Comparison of ENCODE assay signal across 13 cellular contexts in genomic region chr7:90726120-90726519, GRCh38.
A peak's percentile ranks its signal among the peaks of the same experiment; 100 is the strongest.
DNase-seq lines count a peak whose midpoint lies in the region; ATAC-seq and TF ChIP-seq lines count a peak whose summit lies in the region.
"Had no signal": no experiment of that assay in that cellular context is flagged by ENCODE, and none has a peak within 500 bp of the region (broad histone marks: within the 10 kb centered on the region; RNA-seq: fewer than 3 reads in every experiment).

No MANE protein-coding gene starts in this region.

- H3K27me3 ChIP-seq in BLaER1, result no peaks in the 10 kb centered on the region
- H3K27me3 ChIP-seq in body of pancreas, result no peaks in the 10 kb centered on the region
- H3K27me3 ChIP-seq in adrenal gland, result no peaks in the 10 kb centered on the region

- intact Hi-C loops in body of pancreas (cut with DNase I), result no loop called here
- intact Hi-C loops in adrenal gland (cut with DNase I), result no loop called here

- ATAC-seq in HG02610 (IDR thresholded peaks at IDR 0.05; ENCODE audit: unreplicated experiment) (peak; percentile 47), body of pancreas (no peak)

- H3K36me3 ChIP-seq in BLaER1 (peaks cover 31% of the 10 kb centered on the region), body of pancreas (replicated peaks in 1 of 2; ENCODE audit: insufficient read depth in 1 of 2, low read depth in 2 of 2) (no peaks in the 10 kb centered on the region), adrenal gland (replicated peaks in 1 of 2) (no peaks in the 10 kb centered on the region)

- H3K9me3 ChIP-seq in BLaER1 (peaks cover 25% of the 10 kb centered on the region), body of pancreas (no peaks in the 10 kb centered on the region), adrenal gland (replicated peaks in 1 of 3) (no peaks in the 10 kb centered on the region)

- TF ChIP-seq CTCF in body of pancreas (IDR thresholded peaks at IDR 0.05) (no peak), adrenal gland (IDR thresholded peaks at IDR 0.05) (no peak)

- H3K4me3 ChIP-seq in BLaER1, result no peak overlapping the region
- H3K4me3 ChIP-seq in body of pancreas, result no peak overlapping the region
- H3K4me3 ChIP-seq in adrenal gland, result no peak overlapping the region

- no peak overlapping the region for H3K9ac ChIP-seq in BLaER1

- TF ChIP-seq POLR2A in body of pancreas (IDR thresholded peaks at IDR 0.05), result no peak
- TF ChIP-seq POLR2A in adrenal gland (IDR thresholded peaks at IDR 0.05), result no peak

- H4K20me1 ChIP-seq in BLaER1, result no peaks in the 10 kb centered on the region

- H3K4me2 ChIP-seq in BLaER1, result 0 out of 2 replicates have a peak overlapping the region, but pooled peaks have one; percentile 4

- peaks cover 39% of the 10 kb centered on the region for H3K4me1 ChIP-seq in BLaER1
- peaks cover 73% of the 10 kb centered on the region for H3K4me1 ChIP-seq in body of pancreas
- peaks cover 0 to under 1% of the 10 kb centered on the region in 2 donors for H3K4me1 ChIP-seq in adrenal gland (replicated peaks in 1 of 2)

- 37 to 44% methylated on average over 2 of the region's 2 CpGs for WGBS in body of pancreas, 2 donors
- WGBS in adrenal gland, 4 donors, result 63 to 71% (median 66%) methylated on average over 2 of the region's 2 CpGs

- DNase-seq in body of pancreas (no peak), myocyte (ENCODE audit: low read depth) (peak; percentile 34), Kasumi-1 (lab: John Stamatoyannopoulos, UW) (no peak), adrenal gland (no peak), iPS-NIHi11 (ENCODE audit: low spot score) (no peak)
- DNase-seq in stimulated activated CD4-positive, alpha-beta T cell treated with anti-CD3 and anti-CD28 coated beads, Interleukin-2, amount 100 ng/mL, for 24 hours, result no peak
- DNase-seq: activated CD8-positive, alpha-beta memory T cell treated with anti-CD3 and anti-CD28 coated beads for 24 hours; CD4-positive, alpha-beta memory T cell; NCI-H2029; SIG-M5; stimulated activated CD4-positive, alpha-beta T cell treated with anti-CD3 and anti-CD28 coated beads, Interleukin-15, amount 100 ng/mL, for 24 hours had no signal

- H3K27ac ChIP-seq in BLaER1 (no peak overlapping the region), body of pancreas (peak overlapping the region; percentile 5 to 90 (median 63)), adrenal gland (no peak overlapping the region)

Comparison
In these comparisons a context has a peak if more than half of its experiments do, and no peak if none do; other contexts are left out.
1. H3K27ac ChIP-seq: peak in body of pancreas (4 of 4); none in BLaER1 (single experiment) and adrenal gland (0 of 5).